In genomic region chr1:244461254-244462071, GRCh38 we compare ENCODE assay signal across 8 cellular contexts. TPM values are rescaled to one million over a fixed set of nuclear protein-coding genes. Genes with fewer than 3 reads are reported as not detected.
DNase-seq lines count a peak whose midpoint lies in the region; TF ChIP-seq lines count a peak whose summit lies in the region.

CATSPERE (plus strand) TSS chr1:244461273; CDS start chr1:244461430, 157 bp downstream.

- no peaks in the 10 kb centered on the region for H3K9me3 ChIP-seq in WERI-Rb-1 (ENCODE audit: severe bottlenecking)
- no peaks in the 10 kb centered on the region for H3K9me3 ChIP-seq in skeletal muscle tissue (ENCODE audit: control insufficient read depth in 3 of 3, low read length in 3 of 3)

- 0 out of 2 replicates have a peak within 1 kb of the TSS, but pooled peaks have one; percentile 22 for H3K27ac ChIP-seq in WERI-Rb-1
- peak within 1 kb of the TSS; percentile 82 for H3K27ac ChIP-seq in skeletal muscle tissue (ENCODE audit: low read depth, low read length)

- CTCF ChIA-PET in HEK293T (lab: Yijun Ruan, JAX): interaction anchor here (0.6 to 0.7 kb wide), 3 partner anchors 16 to 1051 kb away, joined by 3 read pairs; no protein-coding TSS in a partner anchor

- H3K9ac ChIP-seq in skeletal muscle tissue (ENCODE audit: low read depth in 1 of 3, low read length in 3 of 3): peak within 1 kb of the TSS; percentile 90 to 93 (median 92)

- DNase-seq in GM12864 (ENCODE audit: low read depth) (peak; percentile 44), HEK293T (ENCODE audit: extremely low spot score) (peak; percentile 92), NCI-H1417 (lab: John Stamatoyannopoulos, UW) (peak; percentile 74 to 91 (median 88)), WERI-Rb-1 (peak; percentile 61), cardiac fibroblast (ENCODE audit: low read depth in 2 of 2) (peak; percentile 89 to 94), iPS-NIHi7 (ENCODE audit: extremely low spot score) (peak; percentile 93), NCI-H1105 (lab: John Stamatoyannopoulos, UW) (no peak)

- no peaks in the 10 kb centered on the region for H3K36me3 ChIP-seq in WERI-Rb-1
- H3K36me3 ChIP-seq in skeletal muscle tissue (ENCODE audit: control insufficient read depth in 3 of 3, insufficient read depth in 3 of 3, low read length in 3 of 3): no peaks in the 10 kb centered on the region

- H3K4me3 ChIP-seq in GM12864 (ENCODE audit: low read depth, low read length) (peak within 1 kb of the TSS; percentile 62), WERI-Rb-1 (ENCODE audit: low read depth, low read length) (peak within 1 kb of the TSS; percentile 27), cardiac fibroblast (replicated peaks in 1 of 2; ENCODE audit: low read depth in 2 of 2, low read length in 2 of 2) (peak within 1 kb of the TSS; percentile 59), skeletal muscle tissue (ENCODE audit: low read length in 3 of 3) (peak within 1 kb of the TSS; percentile 67 to 85 (median 85))

- peaks cover 3 to 7% (median 6%) of the 10 kb centered on the region in 3 donors for H3K4me1 ChIP-seq in skeletal muscle tissue (ENCODE audit: control insufficient read depth in 3 of 3, insufficient read depth in 3 of 3, low read length in 3 of 3)

- H3K27me3 ChIP-seq in WERI-Rb-1 (ENCODE audit: insufficient read depth, low read depth, severe bottlenecking) (no peaks in the 10 kb centered on the region), skeletal muscle tissue (ENCODE audit: control insufficient read depth in 3 of 3, insufficient read depth in 3 of 3, low read length in 3 of 3) (no peaks in the 10 kb centered on the region)

- TF ChIP-seq CTCF in GM12864 (IDR thresholded peaks at IDR 0.05; ENCODE audit: low read depth, low read length, missing control alignments) (no peak), WERI-Rb-1 (IDR thresholded peaks at IDR 0.05; ENCODE audit: low read depth, low read length) (no peak), cardiac fibroblast (IDR thresholded peaks at IDR 0.05; ENCODE audit: low read depth, low read length) (no peak)

- POLR2A ChIA-PET in HEK293T (lab: Yijun Ruan, JAX): interaction anchor here (0.6 to 2.3 kb wide), 10 partner anchors 10 to 544 kb away, joined by 3 to 16 read pairs (median 4); partner anchors contain the start of gene DESI2

TF ChIP-seq in HEK293T, 16 proteins besides CTCF, POLR2A, EP300 and RAD21:
- no peak for TF ChIP-seq FOXK2 (IDR thresholded peaks at IDR 0.05)
- peak; percentile 71; the same call in 1 of the 2 replicates for TF ChIP-seq TARDBP (IDR thresholded peaks at IDR 0.05)
- TF ChIP-seq SUZ12 (IDR thresholded peaks at IDR 0.05): no peak
- TF ChIP-seq HDGF (IDR thresholded peaks at IDR 0.05; ENCODE audit: borderline replicate concordance): peak; percentile 100
- no peak for TF ChIP-seq FOXM1 (IDR thresholded peaks at IDR 0.05; ENCODE audit: borderline replicate concordance)
- no peak; the same call in 1 of the 2 replicates for TF ChIP-seq LEF1 (IDR thresholded peaks at IDR 0.05; ENCODE audit: borderline replicate concordance)
- TF ChIP-seq SP1 (IDR thresholded peaks at IDR 0.05): no peak
- peak; percentile 89 for TF ChIP-seq L3MBTL2 (conservative IDR thresholded peaks at IDR 0.05)
- TF ChIP-seq BHLHE40 (IDR thresholded peaks at IDR 0.05; ENCODE audit: borderline replicate concordance): no peak
- TF ChIP-seq ELF4 (IDR thresholded peaks at IDR 0.05): no peak; the same call in 1 of the 2 replicates
- no peak for TF ChIP-seq PKNOX1 (IDR thresholded peaks at IDR 0.05)
- no peak for TF ChIP-seq ZNF384 (IDR thresholded peaks at IDR 0.05)
- no peak for TF ChIP-seq FOXA1 (IDR thresholded peaks at IDR 0.05)
- TF ChIP-seq NFRKB (IDR thresholded peaks at IDR 0.05): no peak
- no peak for TF ChIP-seq ARNT (IDR thresholded peaks at IDR 0.05)
- TF ChIP-seq CTBP1 (IDR thresholded peaks at IDR 0.05; ENCODE audit: borderline replicate concordance): no peak

RNA-seq across cellular contexts. Expression of gene CATSPERE, which starts in this region (rescaled TPM):
- 3.1 TPM for total RNA-seq in skeletal muscle tissue

Comparison
In these comparisons a context has a peak if more than half of its experiments do, and no peak if none do; other contexts are left out.
1. H3K4me3 ChIP-seq: peak in every context shown above with its lines; median percentile 85 in skeletal muscle tissue; 62 in GM12864; 59 in cardiac fibroblast; 27 in WERI-Rb-1.